2 cellular contexts compared by ENCODE assay signal in the genomic region with DNA sequence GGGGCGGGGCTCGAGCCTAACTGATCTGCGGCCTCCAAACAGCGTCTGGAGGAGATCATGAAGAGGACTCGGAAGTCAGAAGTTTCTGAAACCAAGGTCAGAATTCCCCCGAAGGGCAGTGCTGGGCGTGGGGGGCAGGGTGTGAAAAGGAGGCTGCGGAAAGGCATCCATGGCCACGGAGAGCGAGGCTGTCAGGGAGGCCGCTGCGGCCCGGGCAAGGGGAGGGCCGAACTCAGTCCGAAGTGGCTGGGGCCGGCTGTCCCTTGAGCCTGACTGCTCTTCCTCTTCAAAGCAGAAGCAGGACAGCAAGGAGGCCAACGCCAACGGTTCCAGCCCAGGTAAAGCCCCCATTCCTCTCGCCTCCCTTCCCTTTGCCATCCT.
TF ChIP-seq lines count a peak whose summit lies in the region.

No MANE protein-coding gene starts in this region.

TF ChIP-seq in HEK293, 187 proteins besides CTCF, POLR2A, EP300 and RAD21:
- TF ChIP-seq, protein P1, sequence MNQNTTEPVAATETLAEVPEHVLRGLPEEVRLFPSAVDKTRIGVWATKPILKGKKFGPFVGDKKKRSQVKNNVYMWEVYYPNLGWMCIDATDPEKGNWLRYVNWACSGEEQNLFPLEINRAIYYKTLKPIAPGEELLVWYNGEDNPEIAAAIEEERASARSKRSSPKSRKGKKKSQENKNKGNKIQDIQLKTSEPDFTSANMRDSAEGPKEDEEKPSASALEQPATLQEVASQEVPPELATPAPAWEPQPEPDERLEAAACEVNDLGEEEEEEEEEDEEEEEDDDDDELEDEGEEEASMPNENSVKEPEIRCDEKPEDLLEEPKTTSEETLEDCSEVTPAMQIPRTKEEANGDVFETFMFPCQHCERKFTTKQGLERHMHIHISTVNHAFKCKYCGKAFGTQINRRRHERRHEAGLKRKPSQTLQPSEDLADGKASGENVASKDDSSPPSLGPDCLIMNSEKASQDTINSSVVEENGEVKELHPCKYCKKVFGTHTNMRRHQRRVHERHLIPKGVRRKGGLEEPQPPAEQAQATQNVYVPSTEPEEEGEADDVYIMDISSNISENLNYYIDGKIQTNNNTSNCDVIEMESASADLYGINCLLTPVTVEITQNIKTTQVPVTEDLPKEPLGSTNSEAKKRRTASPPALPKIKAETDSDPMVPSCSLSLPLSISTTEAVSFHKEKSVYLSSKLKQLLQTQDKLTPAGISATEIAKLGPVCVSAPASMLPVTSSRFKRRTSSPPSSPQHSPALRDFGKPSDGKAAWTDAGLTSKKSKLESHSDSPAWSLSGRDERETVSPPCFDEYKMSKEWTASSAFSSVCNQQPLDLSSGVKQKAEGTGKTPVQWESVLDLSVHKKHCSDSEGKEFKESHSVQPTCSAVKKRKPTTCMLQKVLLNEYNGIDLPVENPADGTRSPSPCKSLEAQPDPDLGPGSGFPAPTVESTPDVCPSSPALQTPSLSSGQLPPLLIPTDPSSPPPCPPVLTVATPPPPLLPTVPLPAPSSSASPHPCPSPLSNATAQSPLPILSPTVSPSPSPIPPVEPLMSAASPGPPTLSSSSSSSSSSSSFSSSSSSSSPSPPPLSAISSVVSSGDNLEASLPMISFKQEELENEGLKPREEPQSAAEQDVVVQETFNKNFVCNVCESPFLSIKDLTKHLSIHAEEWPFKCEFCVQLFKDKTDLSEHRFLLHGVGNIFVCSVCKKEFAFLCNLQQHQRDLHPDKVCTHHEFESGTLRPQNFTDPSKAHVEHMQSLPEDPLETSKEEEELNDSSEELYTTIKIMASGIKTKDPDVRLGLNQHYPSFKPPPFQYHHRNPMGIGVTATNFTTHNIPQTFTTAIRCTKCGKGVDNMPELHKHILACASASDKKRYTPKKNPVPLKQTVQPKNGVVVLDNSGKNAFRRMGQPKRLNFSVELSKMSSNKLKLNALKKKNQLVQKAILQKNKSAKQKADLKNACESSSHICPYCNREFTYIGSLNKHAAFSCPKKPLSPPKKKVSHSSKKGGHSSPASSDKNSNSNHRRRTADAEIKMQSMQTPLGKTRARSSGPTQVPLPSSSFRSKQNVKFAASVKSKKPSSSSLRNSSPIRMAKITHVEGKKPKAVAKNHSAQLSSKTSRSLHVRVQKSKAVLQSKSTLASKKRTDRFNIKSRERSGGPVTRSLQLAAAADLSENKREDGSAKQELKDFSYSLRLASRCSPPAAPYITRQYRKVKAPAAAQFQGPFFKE (tag by site-specific recombination; IDR thresholded peaks at IDR 0.05; ENCODE audit: borderline replicate concordance), result no peak
- TF ChIP-seq, protein P2, sequence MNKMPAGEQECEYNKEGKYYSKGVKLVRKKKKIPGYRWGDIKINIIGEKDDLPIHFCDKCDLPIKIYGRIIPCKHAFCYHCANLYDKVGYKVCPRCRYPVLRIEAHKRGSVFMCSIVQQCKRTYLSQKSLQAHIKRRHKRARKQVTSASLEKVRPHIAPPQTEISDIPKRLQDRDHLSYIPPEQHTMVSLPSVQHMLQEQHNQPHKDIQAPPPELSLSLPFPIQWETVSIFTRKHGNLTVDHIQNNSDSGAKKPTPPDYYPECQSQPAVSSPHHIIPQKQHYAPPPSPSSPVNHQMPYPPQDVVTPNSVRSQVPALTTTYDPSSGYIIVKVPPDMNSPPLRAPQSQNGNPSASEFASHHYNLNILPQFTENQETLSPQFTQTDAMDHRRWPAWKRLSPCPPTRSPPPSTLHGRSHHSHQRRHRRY (tag by site-specific recombination; IDR thresholded peaks at IDR 0.05), result no peak
- TF ChIP-seq KLF8 (tag by site-specific recombination; IDR thresholded peaks at IDR 0.05) (peak; percentile 3; the same call in 1 of the 2 replicates), KLF9 (tag by site-specific recombination; IDR thresholded peaks at IDR 0.05; ENCODE audit: low read depth) (0 out of 2 replicates have a peak, but pooled peaks have one; percentile 4), ZBTB20 (tag by site-specific recombination; IDR thresholded peaks at IDR 0.05) (no peak), MZF1 (tag by site-specific recombination; IDR thresholded peaks at IDR 0.05; ENCODE audit: borderline replicate concordance) (no peak), ZNF274 (IDR thresholded peaks at IDR 0.05; ENCODE audit: low read length) (no peak), ZNF274 (tag by site-specific recombination; IDR thresholded peaks at IDR 0.05; ENCODE audit: borderline replicate concordance) (no peak), SP2 (tag by site-specific recombination; IDR thresholded peaks at IDR 0.05) (0 out of 2 replicates have a peak, but pooled peaks have one; percentile 9), OSR2 (tag by site-specific recombination; IDR thresholded peaks at IDR 0.05) (no peak)

TF ChIP-seq in K562, 482 proteins besides CTCF, POLR2A, EP300 and RAD21:
- TF ChIP-seq BCOR (IDR thresholded peaks at IDR 0.05), result no peak
- TF ChIP-seq ZKSCAN3 (CRISPR knock-in tag; IDR thresholded peaks at IDR 0.05), result no peak
- TF ChIP-seq ZNF696 (CRISPR knock-in tag; conservative IDR thresholded peaks at IDR 0.05), result no peak
- TF ChIP-seq RBM22 (IDR thresholded peaks at IDR 0.05; ENCODE audit: low read depth, low read length, poor library complexity, severe bottlenecking), result peak; percentile 6
- no peak for TF ChIP-seq ZBTB17 (CRISPR knock-in tag; IDR thresholded peaks at IDR 0.05)
- TF ChIP-seq, protein P3, sequence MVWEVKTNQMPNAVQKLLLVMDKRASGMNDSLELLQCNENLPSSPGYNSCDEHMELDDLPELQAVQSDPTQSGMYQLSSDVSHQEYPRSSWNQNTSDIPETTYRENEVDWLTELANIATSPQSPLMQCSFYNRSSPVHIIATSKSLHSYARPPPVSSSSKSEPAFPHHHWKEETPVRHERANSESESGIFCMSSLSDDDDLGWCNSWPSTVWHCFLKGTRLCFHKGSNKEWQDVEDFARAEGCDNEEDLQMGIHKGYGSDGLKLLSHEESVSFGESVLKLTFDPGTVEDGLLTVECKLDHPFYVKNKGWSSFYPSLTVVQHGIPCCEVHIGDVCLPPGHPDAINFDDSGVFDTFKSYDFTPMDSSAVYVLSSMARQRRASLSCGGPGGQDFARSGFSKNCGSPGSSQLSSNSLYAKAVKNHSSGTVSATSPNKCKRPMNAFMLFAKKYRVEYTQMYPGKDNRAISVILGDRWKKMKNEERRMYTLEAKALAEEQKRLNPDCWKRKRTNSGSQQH (CRISPR knock-in tag; IDR thresholded peaks at IDR 0.05), result no peak
- no peak for TF ChIP-seq ZNF217 (CRISPR knock-in tag; IDR thresholded peaks at IDR 0.05)
- no peak for TF ChIP-seq CAMTA2 (CRISPR knock-in tag; conservative IDR thresholded peaks at IDR 0.05)
- no peak for TF ChIP-seq ZNF3 (CRISPR knock-in tag; IDR thresholded peaks at IDR 0.05)
- TF ChIP-seq SAP30 (IDR thresholded peaks at IDR 0.05; ENCODE audit: borderline replicate concordance, insufficient read depth, low read depth, low read length, poor library complexity, severe bottlenecking), result no peak
- TF ChIP-seq RBFOX2 (IDR thresholded peaks at IDR 0.05; ENCODE audit: low read depth, low read length), result 0 out of 2 replicates have a peak, but pooled peaks have one; percentile 2
- TF ChIP-seq TGIF2 (CRISPR knock-in tag; IDR thresholded peaks at IDR 0.05), result no peak
- no peak for TF ChIP-seq ASH1L (IDR thresholded peaks at IDR 0.05; ENCODE audit: borderline replicate concordance, low read depth, partially characterized antibody)
- TF ChIP-seq PHF8 (IDR thresholded peaks at IDR 0.05; ENCODE audit: borderline replicate concordance, low read length), result no peak
- TF ChIP-seq ZNF699 (CRISPR knock-in tag; IDR thresholded peaks at IDR 0.05; ENCODE audit: insufficient replicate concordance), result no peak
- no peak for TF ChIP-seq HMG20B (CRISPR knock-in tag; IDR thresholded peaks at IDR 0.05)
- no peak for TF ChIP-seq MYNN (IDR thresholded peaks at IDR 0.05)
- no peak for TF ChIP-seq MYNN (CRISPR knock-in tag; IDR thresholded peaks at IDR 0.05)
